ENCODE assay signal across 23 cellular contexts in the genomic region with DNA sequence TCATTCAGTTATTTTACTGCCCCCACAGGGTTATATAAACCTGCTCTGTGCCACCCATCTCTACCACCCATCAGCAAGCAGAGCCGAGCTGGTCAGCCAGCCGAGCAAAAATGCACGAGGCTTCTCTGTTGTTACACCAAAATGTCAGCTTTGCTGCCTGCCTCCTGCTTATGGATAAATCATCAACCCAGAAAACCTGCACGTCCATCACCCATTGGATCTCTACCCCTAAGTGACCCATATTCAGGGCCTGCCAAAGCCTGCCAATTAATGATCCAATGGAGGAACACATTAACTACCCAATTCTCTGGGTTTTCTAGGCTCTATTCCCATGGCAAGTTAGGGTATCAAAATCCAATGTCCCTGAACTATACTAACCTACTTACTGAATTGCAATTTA.
DNase-seq lines count a peak whose midpoint lies in the region; ATAC-seq, FAIRE-seq and TF ChIP-seq lines count a peak whose summit lies in the region.
"Had no signal": no experiment of that assay in that cellular context is flagged by ENCODE, and none has a peak within 500 bp of the region (broad histone marks: within the 10 kb centered on the region; RNA-seq: fewer than 3 reads in every experiment).

No MANE protein-coding gene starts in this region.

- H4K20me1 ChIP-seq in HepG2 (ENCODE audit: insufficient read depth, low read length): no peaks in the 10 kb centered on the region
- H4K20me1 ChIP-seq: BLaER1 had no signal

- no peaks in the 10 kb centered on the region for H3K79me2 ChIP-seq in HepG2 (ENCODE audit: insufficient read depth, low read length)

- H3K9me3 ChIP-seq in liver (ENCODE audit: control insufficient read depth in 4 of 4, low read length in 3 of 4) (no peaks in the 10 kb centered on the region), HepG2 (ENCODE audit: low read length) (no peaks in the 10 kb centered on the region), right lobe of liver (no peaks in the 10 kb centered on the region)
- H3K9me3 ChIP-seq: BLaER1, Caco-2, HAP-1 had no signal

- no peaks in the 10 kb centered on the region for H3K27me3 Mint-ChIP-seq in activated T-helper 17 cell treated with anti-CD3 and anti-CD28 coated beads, Interleukin-2, amount 50 U/mL, for 72 hours
- H3K27me3 Mint-ChIP-seq: B cell; CD4-positive, CD25-positive, alpha-beta regulatory T cell had no signal

- no TSS peak for BruUV-seq in HepG2 (replicated peaks; lab: Mats Ljungman, UMichigan)

- H3K9me3 Mint-ChIP-seq in activated T-helper 17 cell treated with anti-CD3 and anti-CD28 coated beads, Interleukin-2, amount 50 U/mL, for 72 hours: no peaks in the 10 kb centered on the region
- H3K9me3 Mint-ChIP-seq: CD8-positive, alpha-beta T cell had no signal

- POLR2A ChIA-PET in HepG2 (lab: Yijun Ruan, JAX): no interaction called here

- ATAC-seq in HepG2 (no peak), right lobe of liver (peak; percentile 55 to 90 (median 76)), HG02588 (IDR thresholded peaks at IDR 0.05; ENCODE audit: unreplicated experiment) (no peak)
- ATAC-seq in activated T-helper 17 cell treated with anti-CD3 and anti-CD28 coated beads, Interleukin-2, amount 50 U/mL, for 72 hours (replicated peaks): no peak
- ATAC-seq: CD8-positive, alpha-beta T cell had no signal

- no peak overlapping the region for H3K4me3 Mint-ChIP-seq in activated T-helper 17 cell treated with anti-CD3 and anti-CD28 coated beads, Interleukin-2, amount 50 U/mL, for 72 hours
- H3K4me3 Mint-ChIP-seq: B cell; CD4-positive, CD25-positive, alpha-beta regulatory T cell; CD8-positive, alpha-beta T cell; HFFc6 had no signal

- no peak for TF ChIP-seq POLR2A in HepG2 (IDR thresholded peaks at IDR 0.05; ENCODE audit: insufficient read depth in 1 of 2, low read depth in 2 of 2, low read length in 2 of 2)
- TF ChIP-seq POLR2A in right lobe of liver (IDR thresholded peaks at IDR 0.05): no peak

- WGBS in liver: 42% methylated on average over 4 of the region's 4 CpGs
- 24% methylated on average over 4 of the region's 4 CpGs for WGBS in HepG2 (ENCODE audit: low lambda C conversion rate)
- 25% methylated on average over 4 of the region's 4 CpGs for WGBS in right lobe of liver (ENCODE audit: insufficient coverage, low coverage, low lambda C conversion rate, missing lambda C conversion rate)

- no peak overlapping the region for H3K4me3 ChIP-seq in liver (ENCODE audit: low read depth in 1 of 3, low read length in 3 of 3)
- no peak overlapping the region for H3K4me3 ChIP-seq in HepG2 (replicated peaks in 1 of 3; ENCODE audit: insufficient read depth in 1 of 3, low read depth in 2 of 3, low read length in 3 of 3)
- H3K4me3 ChIP-seq in right lobe of liver: no peak overlapping the region
- H3K4me3 ChIP-seq: BLaER1, GM23248, HAP-1 had no signal

- H3K27ac Mint-ChIP-seq in activated T-helper 17 cell treated with anti-CD3 and anti-CD28 coated beads, Interleukin-2, amount 50 U/mL, for 72 hours: no peak overlapping the region
- H3K27ac Mint-ChIP-seq: B cell; CD4-positive, CD25-positive, alpha-beta regulatory T cell; CD8-positive, alpha-beta T cell; HFFc6 had no signal

- CTCF ChIA-PET in HepG2 (lab: Yijun Ruan, JAX; ENCODE audit: low intra/inter-chr PET ratio, low total read pairs): no interaction called here

- H3K4me2 ChIP-seq in HepG2 (ENCODE audit: low read depth, low read length): no peak overlapping the region
- H3K4me2 ChIP-seq: BLaER1 had no signal

- TF ChIP-seq CTCF in liver (IDR thresholded peaks at IDR 0.05; ENCODE audit: low read depth, low read length, missing input control): no peak
- no peak for TF ChIP-seq CTCF in HepG2 (CRISPR knock-in tag; IDR thresholded peaks at IDR 0.05)
- no peak for TF ChIP-seq CTCF in right lobe of liver (IDR thresholded peaks at IDR 0.05)

- H3K27me3 ChIP-seq in liver (ENCODE audit: control insufficient read depth in 4 of 4, insufficient read depth in 4 of 4, low read length in 3 of 4) (no peaks in the 10 kb centered on the region), HepG2 (ENCODE audit: control insufficient read depth in 1 of 2, insufficient read depth in 2 of 2, low read length in 2 of 2) (no peaks in the 10 kb centered on the region), right lobe of liver (no peaks in the 10 kb centered on the region)
- H3K27me3 ChIP-seq: BLaER1 had no signal

- no peaks in the 10 kb centered on the region for H3K36me3 Mint-ChIP-seq in activated T-helper 17 cell treated with anti-CD3 and anti-CD28 coated beads, Interleukin-2, amount 50 U/mL, for 72 hours (ENCODE audit: low read depth)
- H3K36me3 Mint-ChIP-seq: CD4-positive, CD25-positive, alpha-beta regulatory T cell; CD8-positive, alpha-beta T cell had no signal

- no peaks in the 10 kb centered on the region for H3K4me1 Mint-ChIP-seq in activated T-helper 17 cell treated with anti-CD3 and anti-CD28 coated beads, Interleukin-2, amount 50 U/mL, for 72 hours
- H3K4me1 Mint-ChIP-seq: B cell; CD4-positive, CD25-positive, alpha-beta regulatory T cell had no signal

- peaks cover 0 to 18% (median 4%) of the 10 kb centered on the region in 4 donors for H3K4me1 ChIP-seq in liver (ENCODE audit: control insufficient read depth in 4 of 4, insufficient read depth in 4 of 4, low read length in 3 of 4)
- H3K4me1 ChIP-seq in HepG2 (ENCODE audit: insufficient read depth, low read length): no peaks in the 10 kb centered on the region
- peaks cover 0 to 12% (median 0%) of the 10 kb centered on the region in 4 donors for H3K4me1 ChIP-seq in right lobe of liver

- in situ Hi-C loops in HepG2 (cut with HindIII; ENCODE audit: extremely low pct_ligation_motif_present, low pct_unique_long_range_greater_than_20kb): no loop called here

- TF ChIP-seq EP300 in HepG2 (IDR thresholded peaks at IDR 0.05; ENCODE audit: low read depth in 2 of 2, low read length in 2 of 2) (no peak), HepG2 (CRISPR knock-in tag; IDR thresholded peaks at IDR 0.05; ENCODE audit: borderline replicate concordance) (no peak)

- no peak for FAIRE-seq in HepG2 (lab: Jason Lieb, UNC)
- FAIRE-seq: A204.1, G401.6, GM12892 had no signal

- H3K36me3 ChIP-seq in liver (ENCODE audit: control insufficient read depth in 4 of 4, insufficient read depth in 3 of 4, low read depth in 1 of 4, low read length in 3 of 4): no peaks in the 10 kb centered on the region
- no peaks in the 10 kb centered on the region for H3K36me3 ChIP-seq in HepG2 (replicated peaks in 1 of 2; ENCODE audit: control insufficient read depth in 1 of 2, insufficient read depth in 2 of 2, low read length in 2 of 2)
- no peaks in the 10 kb centered on the region for H3K36me3 ChIP-seq in right lobe of liver
- H3K36me3 ChIP-seq: BLaER1, HAP-1 had no signal

- no peak for DNase-seq in HepG2 (ENCODE audit: low spot score)
- peak; percentile 48 for DNase-seq in kidney tubule cell (ENCODE audit: low spot score)
- DNase-seq in right lobe of liver: peak in 1 of 3 donors; percentile 61
- no peak for DNase-seq in SIG-M5 treated with dmso at 0.1 percent for 504 hours (lab: John Stamatoyannopoulos, UW; ENCODE audit: unreplicated experiment)
- DNase-seq in NCI-H2107 treated with DMSO at 0.1 percent for 48 hours (lab: John Stamatoyannopoulos, UW; ENCODE audit: unreplicated experiment): no peak
- DNase-seq: Caco-2; CD4-positive, CD25-positive, alpha-beta regulatory T cell; CD8-positive, alpha-beta T cell; DMS153; DND-41; GM23248; HFFc6 had no signal

- TF ChIP-seq RAD21 in liver (IDR thresholded peaks at IDR 0.05) (peak in 1 of 2 donors; percentile 6), HepG2 (CRISPR knock-in tag; IDR thresholded peaks at IDR 0.05) (no peak)

- H3K27ac ChIP-seq in liver (ENCODE audit: low read depth in 1 of 2, low read length in 2 of 2) (no peak overlapping the region), HepG2 (ENCODE audit: extremely low read length, insufficient read depth, low read length) (no peak overlapping the region), right lobe of liver (no peak overlapping the region)
- H3K27ac ChIP-seq: 22Rv1, BLaER1, C4-2B, GM23248 had no signal

- intact Hi-C loops in HepG2 (cut with micrococcal nuclease; ENCODE audit: unreplicated experiment): no loop called here
- intact Hi-C loops in right lobe of liver (cut with DNase I): no loop called here

- H3K9ac ChIP-seq in liver (ENCODE audit: low read depth in 1 of 2, low read length in 2 of 2) (no peak overlapping the region), HepG2 (ENCODE audit: insufficient read depth, low read depth, low read length) (no peak overlapping the region)
- H3K9ac ChIP-seq: BLaER1, GM23248 had no signal

- H2AFZ ChIP-seq in HepG2 (ENCODE audit: low read length): no peak overlapping the region
- H2AFZ ChIP-seq: GM23248 had no signal

TF ChIP-seq in liver, 16 proteins besides CTCF, POLR2A, EP300 and RAD21 (continues in another document):
- TF ChIP-seq, protein P1, sequence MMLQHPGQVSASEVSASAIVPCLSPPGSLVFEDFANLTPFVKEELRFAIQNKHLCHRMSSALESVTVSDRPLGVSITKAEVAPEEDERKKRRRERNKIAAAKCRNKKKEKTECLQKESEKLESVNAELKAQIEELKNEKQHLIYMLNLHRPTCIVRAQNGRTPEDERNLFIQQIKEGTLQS (IDR thresholded peaks at IDR 0.05): no peak

TF ChIP-seq in HepG2, 621 proteins besides CTCF, POLR2A, EP300 and RAD21:
- TF ChIP-seq, protein P2, sequence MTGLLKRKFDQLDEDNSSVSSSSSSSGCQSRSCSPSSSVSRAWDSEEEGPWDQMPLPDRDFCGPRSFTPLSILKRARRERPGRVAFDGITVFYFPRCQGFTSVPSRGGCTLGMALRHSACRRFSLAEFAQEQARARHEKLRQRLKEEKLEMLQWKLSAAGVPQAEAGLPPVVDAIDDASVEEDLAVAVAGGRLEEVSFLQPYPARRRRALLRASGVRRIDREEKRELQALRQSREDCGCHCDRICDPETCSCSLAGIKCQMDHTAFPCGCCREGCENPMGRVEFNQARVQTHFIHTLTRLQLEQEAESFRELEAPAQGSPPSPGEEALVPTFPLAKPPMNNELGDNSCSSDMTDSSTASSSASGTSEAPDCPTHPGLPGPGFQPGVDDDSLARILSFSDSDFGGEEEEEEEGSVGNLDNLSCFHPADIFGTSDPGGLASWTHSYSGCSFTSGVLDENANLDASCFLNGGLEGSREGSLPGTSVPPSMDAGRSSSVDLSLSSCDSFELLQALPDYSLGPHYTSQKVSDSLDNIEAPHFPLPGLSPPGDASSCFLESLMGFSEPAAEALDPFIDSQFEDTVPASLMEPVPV (CRISPR knock-in tag; IDR thresholded peaks at IDR 0.05): no peak
- TF ChIP-seq KDM6A (CRISPR knock-in tag; IDR thresholded peaks at IDR 0.05; ENCODE audit: low read depth) (no peak), ZNF232 (CRISPR knock-in tag; IDR thresholded peaks at IDR 0.05; ENCODE audit: borderline replicate concordance) (no peak)

Comparison
In these comparisons a context has a peak if more than half of its experiments do, and no peak if none do; other contexts are left out.
1. ATAC-seq: peak in right lobe of liver (4 of 4); none in HepG2 (single experiment), HG02588 (single experiment) and activated T-helper 17 cell treated with anti-CD3 and anti-CD28 coated beads, Interleukin-2, amount 50 U/mL, for 72 hours (single experiment).